In the genomic region with DNA sequence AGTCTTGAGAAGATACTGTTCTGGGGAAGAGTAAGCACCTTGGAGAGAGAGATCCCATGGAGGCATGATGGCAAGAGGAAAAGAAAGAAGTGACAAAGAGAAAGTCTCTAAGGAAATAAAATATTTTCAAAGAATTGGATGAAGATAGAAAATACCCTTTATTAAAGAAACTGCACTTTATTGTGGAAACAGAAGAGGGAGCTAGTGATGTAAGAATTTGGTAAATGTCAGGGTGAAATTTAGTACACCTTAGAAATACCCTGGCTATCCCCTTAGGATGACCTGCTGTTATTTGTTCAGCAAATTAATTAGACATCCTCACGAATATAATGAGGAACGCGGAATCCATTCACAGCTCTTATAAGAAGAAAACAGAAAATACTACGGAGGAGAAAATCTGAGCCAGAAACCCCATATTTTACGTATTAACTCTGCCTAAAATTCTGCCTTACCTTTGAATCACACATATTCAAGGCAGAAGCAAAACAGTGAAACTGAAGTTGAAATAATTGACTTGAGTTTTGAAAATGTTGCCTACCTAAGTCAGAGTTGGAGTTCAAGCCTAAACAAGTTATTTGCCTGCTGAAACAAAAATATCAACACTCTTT, we compare ENCODE assay signal across 9 cellular contexts.
DNase-seq lines count a peak whose midpoint lies in the region; ATAC-seq, FAIRE-seq and TF ChIP-seq lines count a peak whose summit lies in the region.
"Had no signal": no experiment of that assay in that cellular context is flagged by ENCODE, and none has a peak within 500 bp of the region (broad histone marks: within the 10 kb centered on the region; RNA-seq: fewer than 3 reads in every experiment).

No MANE protein-coding gene starts in this region.

- TF ChIP-seq CTCF in BJ (IDR thresholded peaks at IDR 0.05; ENCODE audit: insufficient read depth, low read depth, low read length), result peak; percentile 54
- peak; percentile 81 for TF ChIP-seq CTCF in HFFc6 (IDR thresholded peaks at IDR 0.05)
- peak; percentile 21; the same call in 1 of the 2 replicates for TF ChIP-seq CTCF in WERI-Rb-1 (IDR thresholded peaks at IDR 0.05; ENCODE audit: low read depth, low read length)
- TF ChIP-seq CTCF in keratinocyte (optimal IDR thresholded peaks at IDR 0.05 in 1 of 3, IDR thresholded peaks at IDR 0.05 in 1 of 3, conservative IDR thresholded peaks at IDR 0.05 in 1 of 3; ENCODE audit: extremely low read depth in 1 of 3, insufficient read depth in 2 of 3, low read length in 3 of 3), result peak in 2 of 3 experiments; percentile 29 to 57

- CTCF ChIA-PET in BJ (lab: Yijun Ruan, JAX), result interaction anchor here (1.0 to 2.5 kb wide), 10 partner anchors 13 to 480 kb away, joined by 3 to 7 read pairs (median 6); a partner anchor contains a TSS
- CTCF ChIA-PET in activated CD4-positive, alpha-beta T cell treated with anti-CD3 and anti-CD28 coated beads for 36 hours (lab: Charles Lee), result no interaction called here
- CTCF ChIA-PET in activated CD4-positive, alpha-beta T cell treated with anti-CD3 and anti-CD28 coated beads, Interleukin-2, amount 10 ng/mL, durations not matched to agents 7 days and 5 days (lab: Charles Lee), result interaction anchor here (0.6 to 0.7 kb wide), 2 partner anchors 521 to 598 kb away, joined by 3 read pairs; no protein-coding TSS in a partner anchor

- no peak overlapping the region for H2AFZ ChIP-seq in keratinocyte (ENCODE audit: control insufficient read depth, low read length)

- ATAC-seq in HG03460 (IDR thresholded peaks at IDR 0.05; ENCODE audit: unreplicated experiment), result no peak
- no peak for ATAC-seq in activated T-cell treated with anti-CD3 and anti-CD28 coated beads, Interleukin-2, amount 50 U/mL, for 72 hours (replicated peaks in 1 of 2)
- ATAC-seq in activated CD4-positive, alpha-beta T cell treated with anti-CD3 and anti-CD28 coated beads for 36 hours, result no peak

- H3K9ac ChIP-seq in keratinocyte (ENCODE audit: control insufficient read depth, extremely low read depth, insufficient read depth, low read length), result no peak overlapping the region

- H4K20me1 ChIP-seq in keratinocyte (ENCODE audit: control insufficient read depth, extremely low read depth, insufficient read depth, low read length), result no peaks in the 10 kb centered on the region

- H3K9me3 ChIP-seq in WERI-Rb-1 (ENCODE audit: severe bottlenecking) (peaks cover 7% of the 10 kb centered on the region), keratinocyte (ENCODE audit: control insufficient read depth, low read depth, low read length) (no peaks in the 10 kb centered on the region)

- H3K4me3 Mint-ChIP-seq in HFFc6, result no peak overlapping the region
- no peak overlapping the region for H3K4me3 Mint-ChIP-seq in activated T-cell treated with anti-CD3 and anti-CD28 coated beads, Interleukin-2, amount 50 U/mL, for 72 hours
- H3K4me3 Mint-ChIP-seq in activated CD4-positive, alpha-beta T cell treated with anti-CD3 and anti-CD28 coated beads for 36 hours, result no peak overlapping the region
- H3K4me3 Mint-ChIP-seq in activated CD4-positive, alpha-beta T cell treated with anti-CD3 and anti-CD28 coated beads, Interleukin-2, amount 10 ng/mL, durations not matched to agents 7 days and 5 days, result no peak overlapping the region

- H3K9me3 Mint-ChIP-seq in HFFc6, result no peaks in the 10 kb centered on the region
- peaks cover 0 to 2% of the 10 kb centered on the region in 2 donors for H3K9me3 Mint-ChIP-seq in activated T-cell treated with anti-CD3 and anti-CD28 coated beads, Interleukin-2, amount 50 U/mL, for 72 hours
- H3K9me3 Mint-ChIP-seq in activated CD4-positive, alpha-beta T cell treated with anti-CD3 and anti-CD28 coated beads for 36 hours (ENCODE audit: low read depth), result no peaks in the 10 kb centered on the region
- H3K9me3 Mint-ChIP-seq in activated CD4-positive, alpha-beta T cell treated with anti-CD3 and anti-CD28 coated beads, Interleukin-2, amount 10 ng/mL, durations not matched to agents 7 days and 5 days, result no peaks in the 10 kb centered on the region

- H3K27ac Mint-ChIP-seq in HFFc6, result no peak overlapping the region
- H3K27ac Mint-ChIP-seq in activated T-cell treated with anti-CD3 and anti-CD28 coated beads, Interleukin-2, amount 50 U/mL, for 72 hours, result no peak overlapping the region
- no peak overlapping the region for H3K27ac Mint-ChIP-seq in activated CD4-positive, alpha-beta T cell treated with anti-CD3 and anti-CD28 coated beads for 36 hours
- H3K27ac Mint-ChIP-seq in activated CD4-positive, alpha-beta T cell treated with anti-CD3 and anti-CD28 coated beads, Interleukin-2, amount 10 ng/mL, durations not matched to agents 7 days and 5 days, result no peak overlapping the region

- H3K79me2 ChIP-seq in keratinocyte (ENCODE audit: control insufficient read depth, insufficient read depth, low read length), result no peaks in the 10 kb centered on the region

- peak; percentile 61 for FAIRE-seq in keratinocyte (lab: Jason Lieb, UNC)

- H3K36me3 ChIP-seq in BJ (ENCODE audit: control insufficient read depth, insufficient read depth, low read length), result no peaks in the 10 kb centered on the region
- no peaks in the 10 kb centered on the region for H3K36me3 ChIP-seq in WERI-Rb-1
- H3K36me3 ChIP-seq in keratinocyte (ENCODE audit: control insufficient read depth in 2 of 2, extremely low read depth in 1 of 2, insufficient read depth in 2 of 2, low read length in 2 of 2), result no peaks in the 10 kb centered on the region

- POLR2A ChIA-PET in BJ (lab: Charles Lee), result no interaction called here
- POLR2A ChIA-PET in activated CD4-positive, alpha-beta T cell treated with anti-CD3 and anti-CD28 coated beads for 36 hours (lab: Charles Lee), result no interaction called here
- POLR2A ChIA-PET in activated CD4-positive, alpha-beta T cell treated with anti-CD3 and anti-CD28 coated beads, Interleukin-2, amount 10 ng/mL, durations not matched to agents 7 days and 5 days (lab: Charles Lee), result no interaction called here

- H3K36me3 Mint-ChIP-seq in HFFc6 (ENCODE audit: low read depth), result no peaks in the 10 kb centered on the region
- H3K36me3 Mint-ChIP-seq in activated T-cell treated with anti-CD3 and anti-CD28 coated beads, Interleukin-2, amount 50 U/mL, for 72 hours (ENCODE audit: insufficient read depth in 2 of 2), result no peaks in the 10 kb centered on the region
- no peaks in the 10 kb centered on the region for H3K36me3 Mint-ChIP-seq in activated CD4-positive, alpha-beta T cell treated with anti-CD3 and anti-CD28 coated beads for 36 hours (ENCODE audit: low read depth)
- no peaks in the 10 kb centered on the region for H3K36me3 Mint-ChIP-seq in activated CD4-positive, alpha-beta T cell treated with anti-CD3 and anti-CD28 coated beads, Interleukin-2, amount 10 ng/mL, durations not matched to agents 7 days and 5 days (ENCODE audit: low read depth)

- H3K27me3 Mint-ChIP-seq in HFFc6 (ENCODE audit: insufficient read depth), result no peaks in the 10 kb centered on the region; the same call in none of the 2 replicates
- H3K27me3 Mint-ChIP-seq in activated T-cell treated with anti-CD3 and anti-CD28 coated beads, Interleukin-2, amount 50 U/mL, for 72 hours (ENCODE audit: low read depth), result no peaks in the 10 kb centered on the region
- H3K27me3 Mint-ChIP-seq in activated CD4-positive, alpha-beta T cell treated with anti-CD3 and anti-CD28 coated beads for 36 hours, result peaks cover 2% of the 10 kb centered on the region
- no peaks in the 10 kb centered on the region for H3K27me3 Mint-ChIP-seq in activated CD4-positive, alpha-beta T cell treated with anti-CD3 and anti-CD28 coated beads, Interleukin-2, amount 10 ng/mL, durations not matched to agents 7 days and 5 days

- DNase-seq in BJ (ENCODE audit: low read depth) (no peak), HFFc6 (no peak), WERI-Rb-1 (no peak), keratinocyte (ENCODE audit: low read depth, low spot score) (no peak)
- DNase-seq in activated T-cell treated with anti-CD3 and anti-CD28 coated beads, Interleukin-2, amount 50 U/mL, for 72 hours, result no peak
- no peak for DNase-seq in activated CD4-positive, alpha-beta T cell treated with anti-CD3 and anti-CD28 coated beads for 36 hours
- no peak for DNase-seq in activated CD4-positive, alpha-beta T cell treated with anti-CD3 and anti-CD28 coated beads, Interleukin-2, amount 10 ng/mL, durations not matched to agents 7 days and 5 days
- DNase-seq: effector memory CD4-positive, alpha-beta T cell had no signal

- no peak overlapping the region for H3K4me2 ChIP-seq in keratinocyte (ENCODE audit: control insufficient read depth, extremely low read depth, insufficient read depth, low read depth, low read length)

- no peaks in the 10 kb centered on the region for H3K9me1 ChIP-seq in keratinocyte (ENCODE audit: control insufficient read depth, extremely low read depth, insufficient read depth, low read length)

- H3K27ac ChIP-seq in WERI-Rb-1 (no peak overlapping the region), keratinocyte (ENCODE audit: control insufficient read depth, insufficient read depth, low read length) (no peak overlapping the region)

- H3K4me1 ChIP-seq in keratinocyte (ENCODE audit: control insufficient read depth, extremely low read depth, insufficient read depth, low read length), result no peaks in the 10 kb centered on the region

- intact Hi-C loops in activated CD4-positive, alpha-beta T cell treated with anti-CD3 and anti-CD28 coated beads for 36 hours (cut with DNase I, micrococcal nuclease), result loop anchor here in 1 of 2 experiments (1.0 to 5.0 kb wide), 2 partner anchors 287 to 595 kb away; no protein-coding TSS in a partner anchor

- H3K27me3 ChIP-seq in BJ (ENCODE audit: control insufficient read depth, insufficient read depth, low read length), result peaks cover 2% of the 10 kb centered on the region; the same call in 1 of the 2 replicates
- H3K27me3 ChIP-seq in WERI-Rb-1 (ENCODE audit: insufficient read depth, low read depth, severe bottlenecking), result no peaks in the 10 kb centered on the region
- H3K27me3 ChIP-seq in keratinocyte (ENCODE audit: control insufficient read depth, extremely low read depth, insufficient read depth, low read length), result no peaks in the 10 kb centered on the region

- H3K4me3 ChIP-seq in BJ (ENCODE audit: low read depth, low read length) (no peak overlapping the region), WERI-Rb-1 (ENCODE audit: low read depth, low read length) (no peak overlapping the region), keratinocyte (ENCODE audit: control insufficient read depth in 2 of 3, extremely low read depth in 1 of 3, insufficient read depth in 2 of 3, low read depth in 1 of 3, low read length in 3 of 3) (no peak overlapping the region)

- H3K4me1 Mint-ChIP-seq in HFFc6 (ENCODE audit: low read depth), result no peaks in the 10 kb centered on the region
- no peaks in the 10 kb centered on the region for H3K4me1 Mint-ChIP-seq in activated T-cell treated with anti-CD3 and anti-CD28 coated beads, Interleukin-2, amount 50 U/mL, for 72 hours (ENCODE audit: low read depth)
- H3K4me1 Mint-ChIP-seq in activated CD4-positive, alpha-beta T cell treated with anti-CD3 and anti-CD28 coated beads for 36 hours, result no peaks in the 10 kb centered on the region
- H3K4me1 Mint-ChIP-seq in activated CD4-positive, alpha-beta T cell treated with anti-CD3 and anti-CD28 coated beads, Interleukin-2, amount 10 ng/mL, durations not matched to agents 7 days and 5 days, result no peaks in the 10 kb centered on the region

- dilution Hi-C loops in keratinocyte (cut with MboI; ENCODE audit: extremely low pct_ligation_motif_present, low sequenced_read_pairs), result no loop called here

Comparison
In these comparisons a context has a peak if more than half of its experiments do, and no peak if none do; other contexts are left out.
1. CTCF ChIP-seq: peak in every context shown above with its lines; median percentile 81 in HFFc6; 54 in BJ; 43 in keratinocyte; 21 in WERI-Rb-1.